Comparison of ENCODE assay signal across 16 cellular contexts in the genomic region with DNA sequence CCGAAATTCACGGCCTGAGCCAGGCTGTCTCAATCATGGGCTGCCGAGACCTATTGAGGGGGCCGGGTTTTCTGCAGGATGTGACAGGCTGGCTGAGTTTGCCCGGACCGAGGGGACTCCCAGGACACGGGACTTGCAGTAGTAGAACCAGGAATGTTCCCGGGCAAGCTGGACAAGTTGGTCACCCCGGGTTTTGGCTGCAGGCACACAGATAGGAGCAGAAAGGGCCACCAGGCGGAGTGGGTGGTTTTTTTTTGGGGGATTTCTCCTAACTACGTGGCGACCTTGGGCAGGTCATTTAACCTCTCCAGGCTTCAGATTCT. TPM values are rescaled to one million over a fixed set of nuclear protein-coding genes. Genes with fewer than 3 reads are reported as not detected.
DNase-seq lines count a peak whose midpoint lies in the region; ATAC-seq and TF ChIP-seq lines count a peak whose summit lies in the region.
"Had no signal": no experiment of that assay in that cellular context is flagged by ENCODE, and none has a peak within 500 bp of the region (broad histone marks: within the 10 kb centered on the region; RNA-seq: fewer than 3 reads in every experiment).

No MANE protein-coding gene starts in this region.

- no peak overlapping the region for H3K4ac ChIP-seq in IMR-90 (ENCODE audit: low read depth, low read length)

- H2BK5ac ChIP-seq in IMR-90 (ENCODE audit: low read depth, low read length, poor library complexity, severe bottlenecking) = no peak overlapping the region

- no peak overlapping the region for H3K23ac ChIP-seq in IMR-90 (ENCODE audit: low read depth, low read length)

- H2BK15ac ChIP-seq in IMR-90 (ENCODE audit: low read depth, low read length) = no peak overlapping the region

- ATAC-seq in IMR-90 (ENCODE audit: low read depth) = no peak
- ATAC-seq in stimulated activated effector memory CD8-positive, alpha-beta T cell treated with anti-CD3 and anti-CD28 coated beads, Interleukin-12 subunit alpha, Interleukin-12 subunit beta, amount 100 ng/mL, for 72 hours = no peak
- ATAC-seq: HepG2 had no signal

- H4K5ac ChIP-seq in IMR-90 (ENCODE audit: low read depth, low read length) = no peak overlapping the region

- intact Hi-C loops in IMR-90 (cut with micrococcal nuclease) = no loop called here
- intact Hi-C loops in activated T-helper 1 cell treated with anti-CD3 and anti-CD28 coated beads, Interleukin-12 subunit alpha, Interleukin-12 subunit beta, Interleukin-2, Interleukin-4 antibody, amounts not matched to agents 30 ng/mL and 10 ng/mL and 1 ng/mL, durations not matched to agents 14 hours and 24 hours and 36 hours (cut with micrococcal nuclease) = no loop called here

- no peak overlapping the region for H3K14ac ChIP-seq in IMR-90 (replicated peaks; ENCODE audit: low read depth, low read length)

- H3K4me1 Mint-ChIP-seq in neural progenitor cell = peaks cover 22% of the 10 kb centered on the region
- peaks cover 28% of the 10 kb centered on the region for H3K4me1 Mint-ChIP-seq in stimulated activated effector memory CD8-positive, alpha-beta T cell treated with anti-CD3 and anti-CD28 coated beads, Interleukin-12 subunit alpha, Interleukin-12 subunit beta, amount 100 ng/mL, for 72 hours
- H3K4me1 Mint-ChIP-seq in activated T-helper 1 cell treated with anti-CD3 and anti-CD28 coated beads, Interleukin-12 subunit alpha, Interleukin-12 subunit beta, Interleukin-2, Interleukin-4 antibody, amounts not matched to agents 30 ng/mL and 10 ng/mL and 1 ng/mL, durations not matched to agents 14 hours and 24 hours and 36 hours (ENCODE audit: low read depth) = peaks cover 29% of the 10 kb centered on the region

- 0 out of 2 replicates have a peak overlapping the region, but pooled peaks have one; percentile 9 for H4K91ac ChIP-seq in IMR-90 (ENCODE audit: insufficient read depth, low read depth, low read length)

- H3K18ac ChIP-seq in IMR-90 (ENCODE audit: low read depth, low read length) = no peak overlapping the region

- H3K79me1 ChIP-seq in IMR-90 (ENCODE audit: low read depth in 1 of 2, low read length in 2 of 2) = no peaks in the 10 kb centered on the region

- in situ Hi-C loops in IMR-90 (cut with MboI; ENCODE audit: low sequenced_read_pairs) = no loop called here

- TF ChIP-seq RAD21 in IMR-90 (IDR thresholded peaks at IDR 0.05; ENCODE audit: low read length) = no peak

- H2BK120ac ChIP-seq in IMR-90 (ENCODE audit: low read depth, low read length) = no peak overlapping the region

- H4K20me1 ChIP-seq in BLaER1 (no peaks in the 10 kb centered on the region), IMR-90 (ENCODE audit: insufficient read depth, low read length) (no peaks in the 10 kb centered on the region), neural progenitor cell (ENCODE audit: low read depth) (no peaks in the 10 kb centered on the region)

- H2AK5ac ChIP-seq in IMR-90 (ENCODE audit: low read depth, low read length) = no peak overlapping the region

- H3K4me3 ChIP-seq in BLaER1 (no peak overlapping the region), IMR-90 (ENCODE audit: insufficient read depth, low read depth, low read length) (no peak overlapping the region), iPS-15b (ENCODE audit: low read depth, low read length) (no peak overlapping the region), neural progenitor cell (no peak overlapping the region)
- H3K4me3 ChIP-seq: Peyer's patch had no signal

- H3K27me3 ChIP-seq in BLaER1 = no peaks in the 10 kb centered on the region
- H3K27me3 ChIP-seq in IMR-90 (ENCODE audit: control insufficient read depth, insufficient read depth, low read length) = no peaks in the 10 kb centered on the region
- no peaks in the 10 kb centered on the region for H3K27me3 ChIP-seq in iPS-15b (ENCODE audit: control insufficient read depth, insufficient read depth, low read length)
- no peaks in the 10 kb centered on the region for H3K27me3 ChIP-seq in neural progenitor cell
- H3K27me3 ChIP-seq: Peyer's patch had no signal

- TF ChIP-seq CTCF in IMR-90 (conservative IDR thresholded peaks at IDR 0.05; ENCODE audit: low read depth, low read length) (no peak), neural progenitor cell (IDR thresholded peaks at IDR 0.05) (no peak)

- H3K4me2 ChIP-seq in BLaER1 = no peak overlapping the region
- no peak overlapping the region for H3K4me2 ChIP-seq in IMR-90 (ENCODE audit: low read depth, low read length)
- no peak overlapping the region for H3K4me2 ChIP-seq in neural progenitor cell

- no peak overlapping the region for H4K8ac ChIP-seq in IMR-90 (ENCODE audit: low read depth in 2 of 2, low read length in 2 of 2)

- peaks cover 11% of the 10 kb centered on the region for H3K9me1 ChIP-seq in IMR-90 (ENCODE audit: insufficient read depth, low read length)

- no peak overlapping the region for H3K4me3 Mint-ChIP-seq in neural progenitor cell
- no peak overlapping the region for H3K4me3 Mint-ChIP-seq in stimulated activated effector memory CD8-positive, alpha-beta T cell treated with anti-CD3 and anti-CD28 coated beads, Interleukin-12 subunit alpha, Interleukin-12 subunit beta, amount 100 ng/mL, for 72 hours
- no peak overlapping the region for H3K4me3 Mint-ChIP-seq in activated T-helper 1 cell treated with anti-CD3 and anti-CD28 coated beads, Interleukin-12 subunit alpha, Interleukin-12 subunit beta, Interleukin-2, Interleukin-4 antibody, amounts not matched to agents 30 ng/mL and 10 ng/mL and 1 ng/mL, durations not matched to agents 14 hours and 24 hours and 36 hours
- H3K4me3 Mint-ChIP-seq: HFFc6 had no signal

- H3K9ac ChIP-seq in BLaER1 (no peak overlapping the region), IMR-90 (ENCODE audit: low read depth, low read length) (no peak overlapping the region), iPS-15b (ENCODE audit: low read depth, low read length) (peak overlapping the region; percentile 16), neural progenitor cell (no peak overlapping the region)

- H3K9me3 ChIP-seq in BLaER1 (no peaks in the 10 kb centered on the region), IMR-90 (ENCODE audit: control insufficient read depth, insufficient read depth, low read length) (no peaks in the 10 kb centered on the region), iPS-15b (ENCODE audit: control insufficient read depth, insufficient read depth, low read length) (no peaks in the 10 kb centered on the region), neural progenitor cell (ENCODE audit: low read depth) (no peaks in the 10 kb centered on the region)
- H3K9me3 ChIP-seq: Peyer's patch had no signal

- H3K79me2 ChIP-seq in neural progenitor cell (ENCODE audit: low read depth) = no peaks in the 10 kb centered on the region

- BruUV-seq in IMR-90 (replicated peaks; lab: Mats Ljungman, UMichigan) = no TSS peak

- CTCF ChIA-PET in IMR-90 (lab: Yijun Ruan, JAX) (no interaction called here), HEK293T (lab: Yijun Ruan, JAX) (no interaction called here)

- H3K36me3 Mint-ChIP-seq in neural progenitor cell = no peaks in the 10 kb centered on the region
- H3K36me3 Mint-ChIP-seq in stimulated activated effector memory CD8-positive, alpha-beta T cell treated with anti-CD3 and anti-CD28 coated beads, Interleukin-12 subunit alpha, Interleukin-12 subunit beta, amount 100 ng/mL, for 72 hours = peaks cover 10% of the 10 kb centered on the region
- H3K36me3 Mint-ChIP-seq in activated T-helper 1 cell treated with anti-CD3 and anti-CD28 coated beads, Interleukin-12 subunit alpha, Interleukin-12 subunit beta, Interleukin-2, Interleukin-4 antibody, amounts not matched to agents 30 ng/mL and 10 ng/mL and 1 ng/mL, durations not matched to agents 14 hours and 24 hours and 36 hours (ENCODE audit: low read depth) = peaks cover 10% of the 10 kb centered on the region

- no peaks in the 10 kb centered on the region for H3K9me3 Mint-ChIP-seq in neural progenitor cell
- no peaks in the 10 kb centered on the region for H3K9me3 Mint-ChIP-seq in stimulated activated effector memory CD8-positive, alpha-beta T cell treated with anti-CD3 and anti-CD28 coated beads, Interleukin-12 subunit alpha, Interleukin-12 subunit beta, amount 100 ng/mL, for 72 hours
- H3K9me3 Mint-ChIP-seq in activated T-helper 1 cell treated with anti-CD3 and anti-CD28 coated beads, Interleukin-12 subunit alpha, Interleukin-12 subunit beta, Interleukin-2, Interleukin-4 antibody, amounts not matched to agents 30 ng/mL and 10 ng/mL and 1 ng/mL, durations not matched to agents 14 hours and 24 hours and 36 hours = no peaks in the 10 kb centered on the region
- H3K9me3 Mint-ChIP-seq: HFFc6 had no signal

- H3K27ac Mint-ChIP-seq in neural progenitor cell = peak overlapping the region; percentile 33
- no peak overlapping the region for H3K27ac Mint-ChIP-seq in stimulated activated effector memory CD8-positive, alpha-beta T cell treated with anti-CD3 and anti-CD28 coated beads, Interleukin-12 subunit alpha, Interleukin-12 subunit beta, amount 100 ng/mL, for 72 hours
- H3K27ac Mint-ChIP-seq in activated T-helper 1 cell treated with anti-CD3 and anti-CD28 coated beads, Interleukin-12 subunit alpha, Interleukin-12 subunit beta, Interleukin-2, Interleukin-4 antibody, amounts not matched to agents 30 ng/mL and 10 ng/mL and 1 ng/mL, durations not matched to agents 14 hours and 24 hours and 36 hours = no peak overlapping the region
- H3K27ac Mint-ChIP-seq: HFFc6 had no signal

- H2AK9ac ChIP-seq in IMR-90 (replicated peaks; ENCODE audit: low read depth, low read length, poor library complexity) = no peak overlapping the region

- H2BK20ac ChIP-seq in IMR-90 (ENCODE audit: low read depth, low read length) = no peak overlapping the region

- H2AFZ ChIP-seq in IMR-90 (replicated peaks; ENCODE audit: low read length, poor library complexity) (peak overlapping the region; percentile 33), neural progenitor cell (replicated peaks) (no peak overlapping the region)

- H3K56ac ChIP-seq in IMR-90 (ENCODE audit: extremely low read depth, insufficient read depth, low read length) = no peak overlapping the region

- H3K27me3 Mint-ChIP-seq in neural progenitor cell (ENCODE audit: insufficient read depth, low read depth) = peaks cover 4% of the 10 kb centered on the region
- H3K27me3 Mint-ChIP-seq in activated T-helper 1 cell treated with anti-CD3 and anti-CD28 coated beads, Interleukin-12 subunit alpha, Interleukin-12 subunit beta, Interleukin-2, Interleukin-4 antibody, amounts not matched to agents 30 ng/mL and 10 ng/mL and 1 ng/mL, durations not matched to agents 14 hours and 24 hours and 36 hours (ENCODE audit: insufficient read depth) = no peaks in the 10 kb centered on the region

- no peak for TF ChIP-seq POLR2A in IMR-90 (IDR thresholded peaks at IDR 0.05; ENCODE audit: low read depth, low read length)

- dilution Hi-C loops in IMR-90 (cut with HindIII; ENCODE audit: low sequenced_read_pairs, unreplicated experiment) = no loop called here

- H3K4me1 ChIP-seq in BLaER1 (peaks cover 71% of the 10 kb centered on the region), IMR-90 (ENCODE audit: control insufficient read depth, insufficient read depth, low read length) (peaks cover 10% of the 10 kb centered on the region), iPS-15b (ENCODE audit: control insufficient read depth, insufficient read depth, low read length) (peaks cover under 1% of the 10 kb centered on the region), neural progenitor cell (peaks cover 5% of the 10 kb centered on the region)

- 67% methylated on average over 7 of the region's 12 CpGs; no CpG with 5 or more reads in 1 of the 2 experiments for whole genome bisulfite sequencing in IMR-90 (ENCODE audit: extremely low coverage in 2 of 2, insufficient read length in 1 of 2), 2 experiments

- no peaks in the 10 kb centered on the region for H3F3A ChIP-seq in neural progenitor cell (ENCODE audit: low read depth)

- peak overlapping the region; percentile 62; the same call in 1 of the 2 replicates for H3K27ac ChIP-seq in BLaER1
- no peak overlapping the region for H3K27ac ChIP-seq in IMR-90 (ENCODE audit: insufficient read depth, low read length)
- H3K27ac ChIP-seq in neural progenitor cell = no peak overlapping the region

- DNase-seq in IMR-90 = no peak
- no peak for DNase-seq in neural progenitor cell (ENCODE audit: low spot score)
- no peak for DNase-seq in SKM-1 (lab: John Stamatoyannopoulos, UW; ENCODE audit: unreplicated experiment)
- DNase-seq in stimulated activated effector memory CD8-positive, alpha-beta T cell treated with anti-CD3 and anti-CD28 coated beads, Interleukin-12 subunit alpha, Interleukin-12 subunit beta, amount 100 ng/mL, for 72 hours (ENCODE audit: low spot score in 2 of 2) = no peak
- no peak for DNase-seq in activated T-helper 1 cell treated with anti-CD3 and anti-CD28 coated beads, Interleukin-12 subunit alpha, Interleukin-12 subunit beta, Interleukin-2, Interleukin-4 antibody, amounts not matched to agents 30 ng/mL and 10 ng/mL and 1 ng/mL, durations not matched to agents 14 hours and 24 hours and 36 hours (ENCODE audit: low spot score)
- DNase-seq in HEK293T (ENCODE audit: extremely low spot score) = no peak
- DNase-seq: DMS79, HFFc6, NCI-H1417, NCI-H187 treated with DMSO at 0.1 percent for 48 hours, NCI-H226, NCI-H524 treated with DMSO at 0.1 percent for 48 hours had no signal

- POLR2A ChIA-PET in IMR-90 (lab: Charles Lee; ENCODE audit: unreplicated experiment) (no interaction called here), HEK293T (lab: Yijun Ruan, JAX) (no interaction called here)

- no peaks in the 10 kb centered on the region for H3K36me3 ChIP-seq in BLaER1
- H3K36me3 ChIP-seq in IMR-90 (ENCODE audit: control insufficient read depth, insufficient read depth, low read length) = no peaks in the 10 kb centered on the region
- peaks cover 17% of the 10 kb centered on the region for H3K36me3 ChIP-seq in iPS-15b (ENCODE audit: control insufficient read depth, insufficient read depth, low read length)
- H3K36me3 ChIP-seq in neural progenitor cell = no peaks in the 10 kb centered on the region
- H3K36me3 ChIP-seq: Peyer's patch had no signal

RNA-seq across cellular contexts. Expression of gene TNFRSF1B, which starts 25.3 kb away (rescaled TPM):
- total RNA-seq in IMR-90 (2012; rRNA removed) = 4.3 and 5.0 TPM in 2 replicates
- polyA plus RNA-seq in IMR-90 (2012; rRNA removed) = 8.6 and 8.9 TPM in 2 replicates
- polyA plus RNA-seq in IMR-90 (2012; cell fraction: cytosol; rRNA removed) = 6.3 and 11.9 TPM in 2 replicates
- polyA plus RNA-seq in IMR-90 (2012; cell fraction: nucleus; rRNA removed; ENCODE audit: low replicate concordance) = 4.3 and 6.7 TPM in 2 replicates
- total RNA-seq in neural progenitor cell (ENCODE audit: low replicate concordance) = 0.04 and 0.22 TPM in 2 replicates
- 211 and 213 TPM in 2 replicates for total RNA-seq in activated T-helper 1 cell treated with anti-CD3 and anti-CD28 coated beads, Interleukin-12 subunit alpha, Interleukin-12 subunit beta, Interleukin-2, Interleukin-4 antibody, amounts not matched to agents 30 ng/mL and 10 ng/mL and 1 ng/mL, durations not matched to agents 14 hours and 24 hours and 36 hours

Comparison
In these comparisons a context has a peak if more than half of its experiments do, and no peak if none do; other contexts are left out.
1. RNA of gene TNFRSF1B, which starts 25.3 kb away (total RNA-seq): 211 to 213 TPM in activated T-helper 1 cell treated with anti-CD3 and anti-CD28 coated beads, Interleukin-12 subunit alpha, Interleukin-12 subunit beta, Interleukin-2, Interleukin-4 antibody, amounts not matched to agents 30 ng/mL and 10 ng/mL and 1 ng/mL, durations not matched to agents 14 hours and 24 hours and 36 hours; 4.3 to 5.0 TPM in IMR-90 and 0.04 to 0.22 TPM in neural progenitor cell; every median in the first group is over 10 times any median in the second.